8 cellular contexts compared by ENCODE assay signal in the genomic region with DNA sequence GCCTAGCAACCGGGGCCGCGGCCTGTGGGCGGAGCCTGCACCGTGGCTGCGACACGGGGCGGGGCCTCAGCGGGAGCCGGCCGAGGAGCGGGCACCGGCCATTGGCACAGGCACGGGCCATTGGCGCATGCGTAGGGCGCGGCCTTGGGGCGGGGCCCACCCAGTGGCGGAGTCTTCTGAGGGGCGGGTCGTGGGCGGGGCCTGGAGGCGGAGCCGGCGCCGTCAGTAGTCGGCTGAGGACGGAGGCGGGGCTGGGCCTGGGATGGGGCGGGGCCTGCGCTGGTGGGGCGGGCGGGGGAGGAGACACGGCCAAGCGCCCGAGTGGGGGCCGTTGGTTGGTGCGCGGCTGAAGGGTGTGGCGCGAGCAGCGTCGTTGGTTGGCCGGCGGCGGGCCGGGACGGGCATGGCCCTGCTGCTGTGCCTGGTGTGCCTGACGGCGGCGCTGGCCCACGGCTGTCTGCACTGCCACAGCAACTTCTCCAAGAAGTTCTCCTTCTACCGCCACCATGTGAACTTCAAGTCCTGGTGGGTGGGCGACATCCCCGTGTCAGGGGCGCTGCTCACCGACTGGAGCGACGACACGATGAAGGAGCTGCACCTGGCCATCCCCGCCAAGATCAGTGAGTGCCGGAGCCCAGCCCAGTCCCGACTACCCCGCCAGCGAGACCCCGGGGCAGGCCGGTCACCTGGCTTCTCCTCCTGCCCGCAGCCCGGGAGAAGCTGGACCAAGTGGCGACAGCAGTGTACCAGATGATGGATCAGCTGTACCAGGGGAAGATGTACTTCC. TPM values are rescaled to one million over a fixed set of nuclear protein-coding genes. Genes with fewer than 3 reads are reported as not detected.
DNase-seq lines count a peak whose midpoint lies in the region; ATAC-seq and TF ChIP-seq lines count a peak whose summit lies in the region.

A gene with protein sequence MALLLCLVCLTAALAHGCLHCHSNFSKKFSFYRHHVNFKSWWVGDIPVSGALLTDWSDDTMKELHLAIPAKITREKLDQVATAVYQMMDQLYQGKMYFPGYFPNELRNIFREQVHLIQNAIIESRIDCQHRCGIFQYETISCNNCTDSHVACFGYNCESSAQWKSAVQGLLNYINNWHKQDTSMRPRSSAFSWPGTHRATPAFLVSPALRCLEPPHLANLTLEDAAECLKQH (plus strand): TSS at position 373 of the 787 bp plus-strand sequence. CDS start 31 bp downstream, at position 404.

- 0 to 1% methylated on average over 25 to 61 of the region's 71 CpGs for WGBS in lower leg skin, 2 donors

- peaks cover 26% of the 10 kb centered on the region for H3K36me3 ChIP-seq in CD4-positive, CD25-positive, alpha-beta regulatory T cell (ENCODE audit: control insufficient read depth, insufficient read depth, low read length)

- CTCF ChIA-PET in activated CD4-positive, alpha-beta memory T cell treated with anti-CD3 and anti-CD28 coated beads for 36 hours (lab: Charles Lee) = interaction anchor here (0.6 to 2.5 kb wide), 7 partner anchors 9 to 244 kb away, joined by 3 to 13 read pairs (median 3); no protein-coding TSS in a partner anchor

- H3K9me3 ChIP-seq in CD4-positive, CD25-positive, alpha-beta regulatory T cell (ENCODE audit: control insufficient read depth in 2 of 2, low read length in 2 of 2) = no peaks in the 10 kb centered on the region

- intact Hi-C loops in activated CD4-positive, alpha-beta memory T cell treated with anti-CD3 and anti-CD28 coated beads for 36 hours (cut with micrococcal nuclease) = loop anchor here (1.0 to 10.0 kb wide), 8 partner anchors 11 to 492 kb away; a partner anchor contains a TSS
- intact Hi-C loops in dorsolateral prefrontal cortex (cut with DNase I) = loop anchor here (2.0 to 5.0 kb wide), 3 partner anchors 54 to 140 kb away; a partner anchor contains a TSS
- intact Hi-C loops in lower leg skin (cut with DNase I; ENCODE audit: low total_unique reads) = no loop called here

- H3K36me3 Mint-ChIP-seq in CD4-positive, CD25-positive, alpha-beta regulatory T cell = peaks cover 6% of the 10 kb centered on the region
- H3K36me3 Mint-ChIP-seq in activated CD4-positive, alpha-beta memory T cell treated with anti-CD3 and anti-CD28 coated beads for 36 hours = peaks cover 23% of the 10 kb centered on the region

- POLR2A ChIA-PET in activated CD4-positive, alpha-beta memory T cell treated with anti-CD3 and anti-CD28 coated beads for 36 hours (lab: Charles Lee) = interaction anchor here (1.2 to 3.7 kb wide), 3 partner anchors 9 to 13 kb away, joined by 4 to 41 read pairs (median 6); no protein-coding TSS in a partner anchor

- peak; percentile 96 to 100 (median 100) for DNase-seq in CD4-positive, CD25-positive, alpha-beta regulatory T cell
- DNase-seq in NCI-H774 (lab: John Stamatoyannopoulos, UW) = peak; percentile 94
- peak; percentile 100 for DNase-seq in activated CD4-positive, alpha-beta memory T cell treated with anti-CD3 and anti-CD28 coated beads for 36 hours
- DNase-seq in dorsolateral prefrontal cortex = peak; percentile 97 to 100 (median 99)
- DNase-seq in lower leg skin (ENCODE audit: low spot score in 2 of 2) = peak; percentile 98 to 100
- DNase-seq in stimulated activated CD4-positive, alpha-beta T cell treated with anti-CD3 and anti-CD28 coated beads, Interleukin-4, amount 100 ng/mL, for 48 hours (ENCODE audit: low read depth in 2 of 2) = peak; percentile 100

- TF ChIP-seq POLR2A in lower leg skin (IDR thresholded peaks at IDR 0.05) = no peak

- H3K4me1 ChIP-seq in CD4-positive, CD25-positive, alpha-beta regulatory T cell (ENCODE audit: control insufficient read depth, insufficient read depth, low read length, poor library complexity, severe bottlenecking) = peaks cover 48% of the 10 kb centered on the region

- peak; percentile 83 to 85 for ATAC-seq in CD4-positive, CD25-positive, alpha-beta regulatory T cell (ENCODE audit: low read depth in 2 of 2)
- peak; percentile 60 for ATAC-seq in GM19452 (IDR thresholded peaks at IDR 0.05; ENCODE audit: unreplicated experiment)
- peak; percentile 24 for ATAC-seq in HG03575 (IDR thresholded peaks at IDR 0.05; ENCODE audit: extremely low read depth, insufficient number of reproducible peaks, low FRiP score, unreplicated experiment)

- peak within 1 kb of the TSS; percentile 67 for H3K4me3 ChIP-seq in CD4-positive, CD25-positive, alpha-beta regulatory T cell (ENCODE audit: low read depth, low read length)
- H3K4me3 ChIP-seq in dorsolateral prefrontal cortex (peak within 1 kb of the TSS; percentile 62 to 100 (median 83)), lower leg skin (ENCODE audit: low read depth, poor library complexity, severe bottlenecking) (peak within 1 kb of the TSS; percentile 59)

- no peaks in the 10 kb centered on the region for H3K27me3 ChIP-seq in CD4-positive, CD25-positive, alpha-beta regulatory T cell (ENCODE audit: control insufficient read depth, insufficient read depth, low read length)
- H3K27me3 ChIP-seq in dorsolateral prefrontal cortex = no peaks in the 10 kb centered on the region

- H3K27ac Mint-ChIP-seq in CD4-positive, CD25-positive, alpha-beta regulatory T cell = peak within 1 kb of the TSS; percentile 94 to 97 (median 96)
- H3K27ac Mint-ChIP-seq in activated CD4-positive, alpha-beta memory T cell treated with anti-CD3 and anti-CD28 coated beads for 36 hours = peak within 1 kb of the TSS; percentile 87

- TF ChIP-seq CTCF in dorsolateral prefrontal cortex (IDR thresholded peaks at IDR 0.05 in 54 of 56, conservative IDR thresholded peaks at IDR 0.05 in 2 of 56; ENCODE audit: low read depth in 1 of 56, partially characterized antibody in 56 of 56) (peak in 53 of 56 donors; percentile 19 to 66 (median 48)), lower leg skin (IDR thresholded peaks at IDR 0.05) (no peak)

- peak within 1 kb of the TSS; percentile 96 to 99 (median 98) for H3K4me3 Mint-ChIP-seq in CD4-positive, CD25-positive, alpha-beta regulatory T cell
- peak within 1 kb of the TSS; percentile 94 for H3K4me3 Mint-ChIP-seq in activated CD4-positive, alpha-beta memory T cell treated with anti-CD3 and anti-CD28 coated beads for 36 hours

- peaks cover 0 to 3% (median 0%) of the 10 kb centered on the region in 7 donors for H3K9me3 Mint-ChIP-seq in CD4-positive, CD25-positive, alpha-beta regulatory T cell
- no peaks in the 10 kb centered on the region for H3K9me3 Mint-ChIP-seq in activated CD4-positive, alpha-beta memory T cell treated with anti-CD3 and anti-CD28 coated beads for 36 hours

- H3K27ac ChIP-seq in CD4-positive, CD25-positive, alpha-beta regulatory T cell (ENCODE audit: insufficient read depth, low read length, poor library complexity, severe bottlenecking) = peak within 1 kb of the TSS; percentile 88
- peak within 1 kb of the TSS; percentile 83 to 99 (median 96) for H3K27ac ChIP-seq in dorsolateral prefrontal cortex

- peaks cover 4% of the 10 kb centered on the region for H3K27me3 Mint-ChIP-seq in CD4-positive, CD25-positive, alpha-beta regulatory T cell
- no peaks in the 10 kb centered on the region for H3K27me3 Mint-ChIP-seq in activated CD4-positive, alpha-beta memory T cell treated with anti-CD3 and anti-CD28 coated beads for 36 hours

- peaks cover 0 to 38% (median 13%) of the 10 kb centered on the region in 4 donors for H3K4me1 Mint-ChIP-seq in CD4-positive, CD25-positive, alpha-beta regulatory T cell
- H3K4me1 Mint-ChIP-seq in activated CD4-positive, alpha-beta memory T cell treated with anti-CD3 and anti-CD28 coated beads for 36 hours (ENCODE audit: low read depth) = peaks cover 29% of the 10 kb centered on the region

RNA-seq across cellular contexts. Expression of the gene that starts here (rescaled TPM):
- total RNA-seq in CD4-positive, CD25-positive, alpha-beta regulatory T cell = 16.5 TPM
- under 1 TPM; 0.47 to 0.82 (median 0.70) TPM for polyA plus RNA-seq in CD4-positive, CD25-positive, alpha-beta regulatory T cell
- 10 to 100 TPM; 14.2 to 16.4 TPM for total RNA-seq in activated CD4-positive, alpha-beta memory T cell treated with anti-CD3 and anti-CD28 coated beads for 36 hours
- total RNA-seq in dorsolateral prefrontal cortex (10 to 100 TPM in 119 of 120 experiments, 1 to 10 TPM in 1; 8.6 to 54.6 (median 25.5) TPM), lower leg skin (1 to 10 TPM in 3 of 4 donors, under 1 TPM in 1; 0.25 to 8.8 (median 4.3) TPM)

Comparison
In these comparisons a context has a peak if more than half of its experiments do, and no peak if none do; other contexts are left out.
1. Peak in every context shown above with its lines: DNase-seq, ATAC-seq, H3K4me3 ChIP-seq and H3K27ac ChIP-seq.
2. ATAC-seq: peak in every context shown above with its lines; median percentile 84 in CD4-positive, CD25-positive, alpha-beta regulatory T cell; 60 in GM19452; 24 in HG03575.
3. CTCF ChIP-seq: peak in dorsolateral prefrontal cortex (53 of 56); none in lower leg skin (0 of 3).